Comparison of ENCODE assay signal across 30 cellular contexts in the genomic region with DNA sequence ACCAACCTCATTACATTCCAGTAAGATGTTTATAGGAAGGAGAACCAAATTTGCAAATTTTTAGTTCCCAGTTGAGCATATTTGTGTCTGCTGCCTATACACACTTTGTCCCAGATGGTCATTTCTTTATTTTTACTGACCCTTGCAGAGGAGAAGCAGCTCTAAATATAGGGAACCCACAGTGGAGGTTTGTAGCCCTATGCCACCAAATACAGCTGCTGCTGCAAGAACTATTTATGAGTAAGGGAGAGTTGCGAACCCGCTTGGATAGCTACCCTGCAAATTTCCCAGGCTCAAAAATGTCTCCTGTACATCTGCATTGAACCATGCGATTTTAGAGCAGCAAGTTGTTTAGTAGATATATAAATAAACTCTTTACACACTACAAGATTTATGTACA. TPM values are rescaled to one million over a fixed set of nuclear protein-coding genes. Genes with fewer than 3 reads are reported as not detected.
"Had no signal": no experiment of that assay in that cellular context is flagged by ENCODE, and none has a peak within 500 bp of the region (broad histone marks: within the 10 kb centered on the region; RNA-seq: fewer than 3 reads in every experiment).

No MANE protein-coding gene starts in this region.

- H3K4me2 ChIP-seq: neural progenitor cell, smooth muscle cell had no signal

- H3K79me2 ChIP-seq: parathyroid adenoma had no signal

- H3K4me1 Mint-ChIP-seq: naive thymus-derived CD4-positive, alpha-beta T cell; natural killer cell; nephron; neural progenitor cell; stimulated activated naive B cell treated with anti-CD40 and anti-IgM and Interleukin-4, amounts not matched to agents 10 μg/mL and 1 μg/mL and 100 μg/mL, for 72 hours had no signal

- H3K9me3 Mint-ChIP-seq: nephron, neural progenitor cell had no signal

- H3K9me3 ChIP-seq: ovary, prostate gland, right atrium auricular region, right lobe of liver, sigmoid colon, spleen, stomach, thoracic aorta, thyroid gland, tibial nerve, upper lobe of left lung, vagina had no signal

- H3K27me3 ChIP-seq: neural progenitor cell, ovary, right atrium auricular region, right lobe of liver, sigmoid colon, spleen, stomach, thyroid gland, tibial nerve, upper lobe of left lung, vagina had no signal

- H3K27ac Mint-ChIP-seq: naive thymus-derived CD4-positive, alpha-beta T cell; natural killer cell; nephron; neural progenitor cell; stimulated activated naive B cell treated with anti-CD40 and anti-IgM and Interleukin-4, amounts not matched to agents 10 μg/mL and 1 μg/mL and 100 μg/mL, for 72 hours; stimulated activated naive CD8-positive, alpha-beta T cell treated with anti-CD3 and anti-CD28 coated beads, Interleukin-15, Interleukin-2, amounts not matched to agents 100 ng/mL and 50 ng/mL, for 24 hours had no signal

- H3K27ac ChIP-seq: neural progenitor cell, ovary, parathyroid adenoma, prostate gland, right atrium auricular region, right lobe of liver, sigmoid colon, skin epidermis, spleen, stomach, thoracic aorta, thyroid gland, tibial nerve, upper lobe of left lung, vagina had no signal

- H3K36me3 Mint-ChIP-seq: naive thymus-derived CD4-positive, alpha-beta T cell; natural killer cell; neural progenitor cell; stimulated activated naive B cell treated with anti-CD40 and anti-IgM and Interleukin-4, amounts not matched to agents 10 μg/mL and 1 μg/mL and 100 μg/mL, for 72 hours had no signal

- H3K4me3 ChIP-seq: neural progenitor cell, ovary, prostate gland, right atrium auricular region, right lobe of liver, sigmoid colon, skin epidermis, smooth muscle cell, stomach, thoracic aorta, thyroid gland, tibial nerve, upper lobe of left lung, vagina had no signal

- ATAC-seq: naive thymus-derived CD4-positive, alpha-beta T cell; natural killer cell; right lobe of liver; stimulated activated naive B cell treated with anti-CD40 and anti-IgM and Interleukin-4, amounts not matched to agents 10 μg/mL and 1 μg/mL and 100 μg/mL, for 72 hours had no signal

- H3K36me3 ChIP-seq: neural progenitor cell, ovary, prostate gland, right atrium auricular region, right lobe of liver, sigmoid colon, spleen, stomach, thoracic aorta, thyroid gland, tibial nerve, upper lobe of left lung, vagina had no signal

- H3K4me1 ChIP-seq: neural progenitor cell, parathyroid adenoma, prostate gland, right atrium auricular region, right lobe of liver, sigmoid colon, spleen, stomach, thyroid gland, tibial nerve, upper lobe of left lung, vagina had no signal

- DNase-seq: naive thymus-derived CD4-positive, alpha-beta T cell; natural killer cell; occipital lobe; retina; right lobe of liver; sigmoid colon; spleen; stimulated activated CD4-positive, alpha-beta T cell treated with anti-CD3 and anti-CD28 coated beads, Interleukin-12 subunit alpha, Interleukin-12 subunit beta, amount 100 ng/mL, for 4 hours; stimulated activated CD4-positive, alpha-beta T cell treated with anti-CD3 and anti-CD28 coated beads, Interleukin-1b, Interleukin-23, amount 100 ng/mL, for 48 hours; stimulated activated CD4-positive, alpha-beta T cell treated with anti-CD3 and anti-CD28 coated beads, Interleukin-4, amount 100 ng/mL, for 1 hour; stimulated activated CD4-positive, alpha-beta T cell treated with anti-CD3 and anti-CD28 coated beads, Interleukin-4, amount 100 ng/mL, for 4 hours; stimulated activated CD8-positive, alpha-beta memory T cell treated with anti-CD3 and anti-CD28 coated beads, Interleukin-4, amount 100 ng/mL, for 48 hours; stimulated activated naive B cell treated with anti-CD40 and anti-IgM and Interleukin-4, amounts not matched to agents 10 μg/mL and 1 μg/mL and 100 μg/mL, for 72 hours; stimulated activated naive CD4-positive, alpha-beta T cell treated with Interleukin-2 at 50 U/mL for 16 hours; stomach; trophoblast cell; upper lobe of left lung had no signal

- H3K9ac ChIP-seq: neural progenitor cell, parathyroid adenoma had no signal

- H3K4me3 Mint-ChIP-seq: naive thymus-derived CD4-positive, alpha-beta T cell; natural killer cell; nephron; neural progenitor cell; stimulated activated naive B cell treated with anti-CD40 and anti-IgM and Interleukin-4, amounts not matched to agents 10 μg/mL and 1 μg/mL and 100 μg/mL, for 72 hours; stimulated activated naive CD8-positive, alpha-beta T cell treated with anti-CD3 and anti-CD28 coated beads, Interleukin-15, Interleukin-2, amounts not matched to agents 100 ng/mL and 50 ng/mL, for 24 hours had no signal

- H2AFZ ChIP-seq: neural progenitor cell, parathyroid adenoma had no signal

RNA-seq across cellular contexts. Expression of a gene that starts 48.2 kb away (rescaled TPM):
- total RNA-seq: naive thymus-derived CD4-positive, alpha-beta T cell; natural killer cell had no signal
- polyA plus RNA-seq: naive thymus-derived CD4-positive, alpha-beta T cell had no signal
